ENCODE assay signal across 8 cellular contexts in the genomic region with DNA sequence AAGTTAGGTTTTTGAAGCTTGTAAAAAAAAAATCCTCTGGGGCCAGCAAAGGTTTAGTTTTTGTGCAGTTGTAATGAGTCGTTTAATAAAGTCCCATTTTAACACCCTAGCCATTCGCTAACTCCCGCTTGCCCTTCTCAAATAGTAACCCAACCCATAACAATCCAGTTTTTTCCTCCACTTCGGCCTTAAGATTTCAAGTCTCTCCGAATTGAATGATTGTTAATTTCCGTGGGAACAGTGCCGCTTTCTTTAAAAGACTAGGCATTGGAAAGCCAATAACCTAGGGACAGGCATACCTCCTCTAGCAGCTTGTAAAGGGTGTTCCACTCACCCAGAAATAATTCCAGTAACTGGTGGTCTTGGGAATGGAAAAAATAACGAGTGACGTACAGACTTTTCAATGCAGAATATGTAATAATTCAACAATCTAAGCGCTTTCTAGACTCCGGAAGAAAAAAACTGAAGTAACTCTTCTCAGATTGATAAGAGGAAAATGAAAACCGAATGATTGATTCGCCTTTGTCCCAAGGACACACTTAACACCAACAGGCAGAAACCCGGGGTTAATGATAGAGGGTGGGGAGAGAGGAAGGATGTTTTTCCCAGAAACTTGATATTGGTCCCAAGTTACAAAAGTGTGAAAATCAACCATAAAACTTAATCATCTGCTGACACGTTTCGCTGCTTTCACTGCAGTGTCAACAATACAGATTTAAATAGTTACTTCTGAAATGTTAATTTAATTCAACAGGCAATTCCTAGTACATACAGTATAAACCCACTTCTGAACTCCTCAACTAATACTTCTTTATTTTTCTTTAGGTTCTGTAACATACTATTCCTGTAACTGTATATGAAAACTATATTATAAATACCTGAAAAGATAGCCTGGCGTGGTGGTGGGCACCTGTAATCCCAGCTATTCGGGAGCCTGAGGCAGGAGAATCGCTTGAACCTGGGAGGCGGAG. TPM values are rescaled to one million over a fixed set of nuclear protein-coding genes. Genes with fewer than 3 reads are reported as not detected.
DNase-seq lines count a peak whose midpoint lies in the region; ATAC-seq, FAIRE-seq and TF ChIP-seq lines count a peak whose summit lies in the region.

No MANE protein-coding gene starts in this region.

- H3K14ac ChIP-seq in H1 (ENCODE audit: insufficient read length), result no peak overlapping the region

- H3K4me1 ChIP-seq in H1 (replicated peaks in 1 of 4; ENCODE audit: control insufficient read depth in 3 of 4, insufficient read depth in 4 of 4, low read length in 3 of 4) (peaks cover 0 to 4% (median 1%) of the 10 kb centered on the region in 4 experiments; a peak in 4 of 7 replicates), osteoblast (ENCODE audit: insufficient read depth, low read length) (peaks cover 11% of the 10 kb centered on the region)

- H3K4me1 Mint-ChIP-seq in Calu3 (ENCODE audit: low read depth, unreplicated experiment), result no peaks in the 10 kb centered on the region

- H3K36me3 ChIP-seq in H1 (ENCODE audit: control insufficient read depth in 2 of 4, insufficient read depth in 4 of 4, low read length in 3 of 4), result peaks cover 0 to 4% (median 0%) of the 10 kb centered on the region in 4 experiments; a peak in 2 of 8 replicates
- H3K36me3 ChIP-seq in osteoblast (ENCODE audit: insufficient read depth, low read length), result no peaks in the 10 kb centered on the region

- no peak overlapping the region for H3K56ac ChIP-seq in H1 (replicated peaks; ENCODE audit: insufficient read length, low read depth, low read length)

- H3K79me1 ChIP-seq in H1 (ENCODE audit: low read depth, low read length), result no peaks in the 10 kb centered on the region

- no peak for TF ChIP-seq RAD21 in H1 (IDR thresholded peaks at IDR 0.05 in 1 of 2, conservative IDR thresholded peaks at IDR 0.05 in 1 of 2; ENCODE audit: low read depth in 2 of 2, low read length in 2 of 2)

- peak overlapping the region; percentile 13; the same call in 1 of the 2 replicates for H2AFZ ChIP-seq in H1 (ENCODE audit: low read length)
- peak overlapping the region; percentile 97 for H2AFZ ChIP-seq in osteoblast (ENCODE audit: low read length)

- H3K4me2 ChIP-seq in H1 (ENCODE audit: insufficient read depth in 1 of 2, low read depth in 2 of 2, low read length in 2 of 2) (peak overlapping the region; percentile 85 to 86), osteoblast (ENCODE audit: insufficient read depth, low read length) (peak overlapping the region; percentile 100)

- H3K27ac Mint-ChIP-seq in Calu3 (ENCODE audit: unreplicated experiment), result peak overlapping the region; percentile 82

- H3K4me3 ChIP-seq in NB4 (ENCODE audit: low read depth, low read length) (peak overlapping the region; percentile 70), H1 (ENCODE audit: extremely low read depth in 1 of 4, insufficient read depth in 2 of 4, low read depth in 3 of 4, low read length in 4 of 4) (peak overlapping the region; percentile 38 to 99 (median 53); a peak in 7 of 8 replicates), osteoblast (ENCODE audit: insufficient read depth, low read length) (peak overlapping the region; percentile 92)

- DNase-seq in Calu3 (no peak), NB4 (ENCODE audit: low read depth) (no peak), H1 (ENCODE audit: low read depth in 1 of 2, low spot score in 2 of 2) (no peak), osteoblast (ENCODE audit: insufficient read length, low spot score, missing footprints) (peak; percentile 82), iPS-NIHi11 (ENCODE audit: low spot score) (no peak), NCI-H1048 (lab: John Stamatoyannopoulos, UW) (no peak)

- H3K4me3 Mint-ChIP-seq in Calu3 (ENCODE audit: low read depth, unreplicated experiment), result peak overlapping the region; percentile 84

- WGBS in H1 (ENCODE audit: extremely low coverage in 1 of 2, insufficient coverage in 1 of 2, insufficient read length in 1 of 2, insufficient replicate concordance in 2 of 2, low coverage in 1 of 2, low lambda C conversion rate in 2 of 2, missing lambda C conversion rate in 1 of 2), 2 experiments, result 59% methylated on average over 20 of the region's 20 CpGs; no CpG with 5 or more reads in 1 of the 2 experiments

- H3K79me2 ChIP-seq in H1 (ENCODE audit: control insufficient read depth in 1 of 2, insufficient read depth in 2 of 2, low read length in 2 of 2) (peaks cover 37 to 49% of the 10 kb centered on the region in 2 experiments), osteoblast (ENCODE audit: insufficient read depth, low read length) (peaks cover 22% of the 10 kb centered on the region)

- H2AK5ac ChIP-seq in H1 (ENCODE audit: low read depth, low read length), result no peak overlapping the region

- no peak overlapping the region; the same call in 1 of the 2 replicates for H3K18ac ChIP-seq in H1 (ENCODE audit: extremely low read depth, low read length)

- ATAC-seq in GM21526 (IDR thresholded peaks at IDR 0.05; ENCODE audit: low FRiP score, unreplicated experiment) (no peak), GM21515 (IDR thresholded peaks at IDR 0.05; ENCODE audit: unreplicated experiment) (no peak)

- H3K9me3 ChIP-seq in H1 (ENCODE audit: insufficient read depth in 2 of 2, low read depth in 1 of 2, low read length in 1 of 2) (no peaks in the 10 kb centered on the region), osteoblast (ENCODE audit: low read depth, low read length) (no peaks in the 10 kb centered on the region)

- H3K9me3 Mint-ChIP-seq in Calu3 (ENCODE audit: low read depth, unreplicated experiment), result no peaks in the 10 kb centered on the region

- no peak overlapping the region for H4K5ac ChIP-seq in H1 (ENCODE audit: insufficient read length, low read depth, low read length)

- peak overlapping the region; percentile 41; the same call in 1 of the 2 replicates for H2BK5ac ChIP-seq in H1 (ENCODE audit: low read depth, low read length)

- no peak overlapping the region for H2BK120ac ChIP-seq in H1 (replicated peaks; ENCODE audit: low read depth, low read length)

- no peak overlapping the region for H2BK20ac ChIP-seq in H1 (ENCODE audit: low read length)

- TF ChIP-seq CTCF in Calu3 (IDR thresholded peaks at IDR 0.05; ENCODE audit: unreplicated experiment) (no peak), NB4 (IDR thresholded peaks at IDR 0.05; ENCODE audit: low read depth, low read length) (no peak), H1 (IDR thresholded peaks at IDR 0.05; ENCODE audit: control extremely low read depth in 1 of 3, insufficient read depth in 1 of 3, low read depth in 1 of 3, low read length in 3 of 3) (no peak), osteoblast (IDR thresholded peaks at IDR 0.05; ENCODE audit: extremely low read depth, low read depth, low read length) (no peak)

- CTCF ChIA-PET in Calu3 (lab: Charles Lee), result interaction anchor here (0.6 to 1.0 kb wide), 7 partner anchors 11 to 192 kb away, joined by 3 to 11 read pairs (median 4); no protein-coding TSS in a partner anchor
- CTCF ChIA-PET in H1 (lab: Charles Lee; ENCODE audit: partially characterized antibody), result interaction anchor here (0.8 to 2.5 kb wide), 3 partner anchors 15 to 60 kb away, joined by 3 to 10 read pairs (median 4); no protein-coding TSS in a partner anchor

- peak overlapping the region; percentile 67 to 85 (median 73); a peak in 6 of 7 replicates for H3K9ac ChIP-seq in H1 (replicated peaks in 1 of 4; ENCODE audit: extremely low read depth in 1 of 4, low read depth in 3 of 4, low read length in 3 of 4)

- no peaks in the 10 kb centered on the region for H3K27me3 Mint-ChIP-seq in Calu3 (ENCODE audit: unreplicated experiment)

- POLR2A ChIA-PET in H1 (lab: Charles Lee; ENCODE audit: partially characterized antibody), result interaction anchor here (0.7 to 5.8 kb wide), 43 partner anchors 8 to 282 kb away, joined by 3 to 77 read pairs (median 5); a partner anchor contains a TSS

- FAIRE-seq in H1 (lab: Jason Lieb, UNC), result no peak

- peak overlapping the region; percentile 66; the same call in 1 of the 2 replicates for H3K27ac ChIP-seq in H1 (ENCODE audit: low read depth, low read length)
- H3K27ac ChIP-seq in osteoblast (ENCODE audit: low read depth, low read length), result no peak overlapping the region

- H3K23me2 ChIP-seq in H1 (ENCODE audit: low read depth, low read length), result peaks cover 2% of the 10 kb centered on the region; the same call in 1 of the 2 replicates

- intact Hi-C loops in Calu3 (cut with micrococcal nuclease; ENCODE audit: unreplicated experiment), result loop anchor here (2.0 kb wide), 1 partner anchor 36 kb away; no protein-coding TSS in a partner anchor

- H3K27me3 ChIP-seq in H1 (replicated peaks in 1 of 4; ENCODE audit: control insufficient read depth in 3 of 4, extremely low read depth in 1 of 4, insufficient read depth in 3 of 4, low read length in 3 of 4) (no peaks in the 10 kb centered on the region), osteoblast (ENCODE audit: insufficient read depth, low read length) (peaks cover 20% of the 10 kb centered on the region)

- no peak overlapping the region for H4K91ac ChIP-seq in H1 (replicated peaks; ENCODE audit: insufficient read length, low read length)

- H3K36me3 Mint-ChIP-seq in Calu3 (ENCODE audit: insufficient read depth, unreplicated experiment), result peaks cover 45% of the 10 kb centered on the region

- TF ChIP-seq POLR2A in NB4 (IDR thresholded peaks at IDR 0.05; ENCODE audit: extremely low read depth, insufficient read length) (no peak), H1 (IDR thresholded peaks at IDR 0.05; ENCODE audit: control extremely low read depth in 1 of 2, low read depth in 2 of 2, low read length in 2 of 2) (no peak)

- H3K4ac ChIP-seq in H1 (replicated peaks; ENCODE audit: insufficient read length, low read depth, low read length), result no peak overlapping the region

- no peak overlapping the region for H4K8ac ChIP-seq in H1 (ENCODE audit: extremely low read depth, insufficient read depth, low read length)

- BruUV-seq in Calu3 (replicated peaks; lab: Mats Ljungman, UMichigan), result no TSS peak

- no peak overlapping the region for H2BK15ac ChIP-seq in H1 (ENCODE audit: low read length)

- no peak for TF ChIP-seq EP300 in H1 (IDR thresholded peaks at IDR 0.05; ENCODE audit: borderline replicate concordance in 1 of 2, low read depth in 2 of 2, low read length in 2 of 2)

- H4K20me1 ChIP-seq in H1 (replicated peaks in 1 of 2; ENCODE audit: control insufficient read depth in 1 of 2, insufficient read depth in 2 of 2, low read length in 2 of 2), result peaks cover 9 to 10% of the 10 kb centered on the region in 2 experiments
- H4K20me1 ChIP-seq in osteoblast (ENCODE audit: insufficient read depth, low read length), result no peaks in the 10 kb centered on the region

- H3K23ac ChIP-seq in H1 (ENCODE audit: insufficient read length), result no peak overlapping the region

- H2BK12ac ChIP-seq in H1 (ENCODE audit: low read depth, low read length), result peak overlapping the region; percentile 40; the same call in 1 of the 2 replicates

RNA-seq across cellular contexts. Expression of a gene that starts 1.0 kb away (rescaled TPM):
- total RNA-seq in Calu3 (2022) (121 and 127 TPM in 2 replicates), osteoblast (11.2 and 16.5 TPM in 2 replicates)
- 536 and 576 TPM in 2 replicates for total RNA-seq in H1 (2021; fragmentation: NEBNext Ultra II Directional; extraction: Animal tissue kit (Norgen Biotek cat#: 25700))
- polyA plus RNA-seq in H1 (2011; rRNA removed), result 86.5 and 138 TPM in 2 replicates
- 177 TPM for polyA plus RNA-seq in H1 (2011; cell fraction: cytosol; rRNA removed)
- polyA plus RNA-seq in H1 (2011; cell fraction: nucleus; rRNA removed), result 60.0 TPM
- 203 to 395 TPM (median 221 TPM) in 4 replicates for polyA plus RNA-seq in H1 (2012, experiment 1 of 2)
- polyA plus RNA-seq in H1 (2012, experiment 2 of 2), result 62.3 TPM
- 326 TPM for polyA plus RNA-seq in H1 (2013, experiment 1 of 2)
- 349 TPM for polyA plus RNA-seq in H1 (2013, experiment 2 of 2)
- polyA minus RNA-seq in H1 (2011; rRNA and poly(A)+ RNA removed), result 140 and 200 TPM in 2 replicates
- 186 TPM for polyA minus RNA-seq in H1 (2011; cell fraction: cytosol; rRNA and poly(A)+ RNA removed)
- 178 TPM for polyA minus RNA-seq in H1 (2011; cell fraction: nucleus; rRNA and poly(A)+ RNA removed)
